17 cellular contexts compared by ENCODE assay signal in genomic region chr9:124298646-124299235, GRCh38. TPM values are rescaled to one million over a fixed set of nuclear protein-coding genes. Genes with fewer than 3 reads are reported as not detected.
A peak's percentile ranks its signal among the peaks of the same experiment; 100 is the strongest.
DNase-seq lines count a peak whose midpoint lies in the region; ATAC-seq and TF ChIP-seq lines count a peak whose summit lies in the region.
"Had no signal": no experiment of that assay in that cellular context is flagged by ENCODE, and none has a peak within 500 bp of the region (broad histone marks: within the 10 kb centered on the region; RNA-seq: fewer than 3 reads in every experiment).

No MANE protein-coding gene starts in this region.

- H3K4me3 ChIP-seq in BLaER1 = no peak overlapping the region
- H3K4me3 ChIP-seq in Panc1 (ENCODE audit: low read depth in 2 of 2, low read length in 2 of 2) = no peak overlapping the region
- no peak overlapping the region for H3K4me3 ChIP-seq in fibroblast of villous mesenchyme (ENCODE audit: low read depth, low read length)
- no peak overlapping the region for H3K4me3 ChIP-seq in rectal smooth muscle tissue (ENCODE audit: low read length)
- H3K4me3 ChIP-seq in ovary = no peak overlapping the region
- H3K4me3 ChIP-seq: upper lobe of left lung had no signal

- no peaks in the 10 kb centered on the region for H3K9me3 ChIP-seq in BLaER1
- H3K9me3 ChIP-seq in Panc1 (ENCODE audit: control insufficient read depth, insufficient read depth, low read depth, low read length) = no peaks in the 10 kb centered on the region
- H3K9me3 ChIP-seq in ovary = no peaks in the 10 kb centered on the region
- H3K9me3 ChIP-seq: upper lobe of left lung had no signal

- no peak for ATAC-seq in Panc1
- no peak for ATAC-seq in GM19397 (IDR thresholded peaks at IDR 0.05; ENCODE audit: unreplicated experiment)
- no peak for ATAC-seq in stimulated activated naive CD8-positive, alpha-beta T cell treated with anti-CD3 and anti-CD28 coated beads, Interleukin-15, Interleukin-2, amounts not matched to agents 100 U/mL and 50 U/mL, for 24 hours
- ATAC-seq: activated naive CD8-positive, alpha-beta T cell treated with anti-CD3 and anti-CD28 coated beads, Interleukin-2, amount 50 U/mL, for 24 hours had no signal

- H3K36me3 ChIP-seq in BLaER1 (peaks cover 34% of the 10 kb centered on the region), Panc1 (ENCODE audit: control insufficient read depth, insufficient read depth, low read length) (no peaks in the 10 kb centered on the region), rectal smooth muscle tissue (ENCODE audit: control insufficient read depth, insufficient read depth, low read length) (peaks cover 5% of the 10 kb centered on the region), ovary (no peaks in the 10 kb centered on the region)

- WGBS in ovary, 3 donors = 71 to 87% (median 75%) methylated on average over 12 of the region's 12 CpGs

- in situ Hi-C loops in Panc1 (cut with HindIII; ENCODE audit: low pct_unique_long_range_greater_than_20kb, low sequenced_read_pairs) = no loop called here

- no peak overlapping the region for H3K27ac ChIP-seq in BLaER1
- H3K27ac ChIP-seq in Panc1 (ENCODE audit: low read length) = peak overlapping the region; percentile 94
- peak overlapping the region; percentile 37 for H3K27ac ChIP-seq in rectal smooth muscle tissue (ENCODE audit: low read depth, low read length)
- no peak overlapping the region for H3K27ac ChIP-seq in ovary

- H3K27me3 ChIP-seq in BLaER1 = no peaks in the 10 kb centered on the region
- H3K27me3 ChIP-seq in Panc1 (ENCODE audit: control insufficient read depth, insufficient read depth, low read length) = no peaks in the 10 kb centered on the region
- H3K27me3 ChIP-seq in rectal smooth muscle tissue (ENCODE audit: control insufficient read depth, insufficient read depth, low read length) = no peaks in the 10 kb centered on the region
- no peaks in the 10 kb centered on the region for H3K27me3 ChIP-seq in ovary
- H3K27me3 ChIP-seq: upper lobe of left lung had no signal

- no peak for TF ChIP-seq POLR2A in ovary (IDR thresholded peaks at IDR 0.05)

- CTCF ChIA-PET in Panc1 (lab: Charles Lee) = no interaction called here

- intact Hi-C loops in Panc1 (cut with micrococcal nuclease; ENCODE audit: unreplicated experiment) (no loop called here), ovary (cut with DNase I) (loop anchor here in 1 of 4 donors (10.0 kb wide), 1 partner anchor 164 kb away; no protein-coding TSS in a partner anchor)

- no TSS peak for BruUV-seq in Panc1 (replicated peaks; lab: Mats Ljungman, UMichigan)

- 0 out of 2 replicates have a peak overlapping the region, but pooled peaks have one; percentile 48 for H3K9ac ChIP-seq in BLaER1
- no peak overlapping the region for H3K9ac ChIP-seq in rectal smooth muscle tissue (ENCODE audit: low read length)

- peak overlapping the region; percentile 98 for H3K4me2 ChIP-seq in BLaER1

- no peak for TF ChIP-seq EP300 in ovary (IDR thresholded peaks at IDR 0.05)

- peaks cover 100% of the 10 kb centered on the region for H4K20me1 ChIP-seq in BLaER1

- DNase-seq in Panc1 (ENCODE audit: low read depth, low spot score) (no peak), fibroblast of villous mesenchyme (ENCODE audit: low read depth) (peak; percentile 45), ovary (no peak), D341Med (ENCODE audit: low spot score) (no peak)
- DNase-seq in stimulated activated naive CD8-positive, alpha-beta T cell treated with anti-CD3 and anti-CD28 coated beads, Interleukin-15, Interleukin-2, amounts not matched to agents 100 U/mL and 50 U/mL, for 24 hours = no peak
- DNase-seq: activated CD4-positive, CD25-positive, alpha-beta regulatory T cell; activated naive CD8-positive, alpha-beta T cell treated with anti-CD3 and anti-CD28 coated beads, Interleukin-2, amount 50 U/mL, for 24 hours; central memory CD4-positive, alpha-beta T cell; COR-L47; naive B cell; NCI-H2029; Right ventricle myocardium superior; stimulated activated naive CD4-positive, alpha-beta T cell treated with Interleukin-2 at 50 U/mL for 16 hours had no signal

- TF ChIP-seq CTCF in Panc1 (IDR thresholded peaks at IDR 0.05) = no peak
- TF ChIP-seq CTCF in fibroblast of villous mesenchyme (IDR thresholded peaks at IDR 0.05; ENCODE audit: insufficient read depth, low read depth, low read length) = no peak
- no peak for TF ChIP-seq CTCF in ovary (IDR thresholded peaks at IDR 0.05)

- POLR2A ChIA-PET in Panc1 (lab: Charles Lee) = interaction anchor here (0.5 kb wide), 1 partner anchor 1203 kb away, joined by 3 read pairs; no protein-coding TSS in a partner anchor

- H3K4me1 ChIP-seq in BLaER1 (peaks cover 98% of the 10 kb centered on the region), Panc1 (ENCODE audit: control insufficient read depth, insufficient read depth, low read length) (peaks cover 93% of the 10 kb centered on the region), rectal smooth muscle tissue (ENCODE audit: control insufficient read depth, insufficient read depth, low read length) (peaks cover 25% of the 10 kb centered on the region), ovary (ENCODE audit: insufficient read depth) (peaks cover 18% of the 10 kb centered on the region)

RNA-seq across cellular contexts. Expression of gene NEK6, which starts 41.0 kb away (rescaled TPM):
- total RNA-seq in Panc1 (2021; ENCODE audit: unreplicated experiment) (56.3 TPM), fibroblast of villous mesenchyme (41.9 and 43.2 TPM in 2 replicates), ovary (10 to 100 TPM in 5 of 7 donors, 1 to 10 TPM in 2; 7.2 to 45.1 (median 22.8) TPM)
- polyA plus RNA-seq in Panc1 (2012; ENCODE audit: insufficient read length) = 74.0 TPM
- 10 to 100 TPM in 1 of 2 donors, 1 to 10 TPM in 1; 7.6 to 23.0 TPM for polyA plus RNA-seq in ovary

Comparison
In these comparisons a context has a peak if more than half of its experiments do, and no peak if none do; other contexts are left out.
1. H3K27ac ChIP-seq: peak in Panc1 (single experiment) and rectal smooth muscle tissue (single experiment); none in BLaER1 (single experiment) and ovary (0 of 2).